9 cellular contexts compared by ENCODE assay signal in genomic region chr10:91632671-91633550, GRCh38. TPM values are rescaled to one million over a fixed set of nuclear protein-coding genes. Genes with fewer than 3 reads are reported as not detected.
DNase-seq lines count a peak whose midpoint lies in the region; ATAC-seq and TF ChIP-seq lines count a peak whose summit lies in the region.
"Had no signal": no experiment of that assay in that cellular context is flagged by ENCODE, and none has a peak within 500 bp of the region (broad histone marks: within the 10 kb centered on the region; RNA-seq: fewer than 3 reads in every experiment).

Gene PPP1R3C, minus strand, starts transcription at chr10:91633071. Its CDS starts 102 bp downstream, at chr10:91632969.

- ATAC-seq in GM18858 (IDR thresholded peaks at IDR 0.05; ENCODE audit: unreplicated experiment): peak; percentile 54
- peak; percentile 57 for ATAC-seq in HG03159 (IDR thresholded peaks at IDR 0.05; ENCODE audit: unreplicated experiment)

- intact Hi-C loops in stomach (cut with DNase I; ENCODE audit: low total_unique reads): loop anchor here (10.0 kb wide), 1 partner anchor 78 kb away; no protein-coding TSS in a partner anchor

- H3K9me3 ChIP-seq in stomach: no peaks in the 10 kb centered on the region

- no peak for TF ChIP-seq EP300 in stomach (IDR thresholded peaks at IDR 0.05)

- peaks cover 0 to 11% (median 0%) of the 10 kb centered on the region in 3 donors for H3K27me3 ChIP-seq in stomach

- H3K27ac ChIP-seq in 22Rv1 (no peak within 1 kb of the TSS), stomach (peak within 1 kb of the TSS; percentile 79 to 90 (median 83))

- peak within 1 kb of the TSS; percentile 84 for H3K4me3 ChIP-seq in fibroblast of the aortic adventitia (ENCODE audit: low read depth, low read length)
- H3K4me3 ChIP-seq in stomach: peak within 1 kb of the TSS; percentile 58 to 64 (median 61)

- 2 to 8% (median 3%) methylated on average over 19 to 61 of the region's 61 CpGs for WGBS in stomach, 5 donors

- peaks cover 8 to 23% (median 14%) of the 10 kb centered on the region in 4 donors for H3K36me3 ChIP-seq in stomach

- DNase-seq in NCI-H748 (lab: John Stamatoyannopoulos, UW; ENCODE audit: unreplicated experiment) (peak; percentile 95), fibroblast of the aortic adventitia (ENCODE audit: low read depth) (peak; percentile 91), myocyte (ENCODE audit: low read depth) (peak; percentile 99), stomach (peak; percentile 89)
- peak; percentile 78 for DNase-seq in activated effector memory CD4-positive, alpha-beta T cell treated with anti-CD3 and anti-CD28 coated beads, Interleukin-2, amount 50 U/mL, for 16 hours
- DNase-seq: DND-41 had no signal

- peak; percentile 21; the same call in 1 of the 2 replicates for TF ChIP-seq CTCF in 22Rv1 (IDR thresholded peaks at IDR 0.05)
- peak; percentile 29 for TF ChIP-seq CTCF in fibroblast of the aortic adventitia (IDR thresholded peaks at IDR 0.05; ENCODE audit: insufficient read depth, low read length)
- no peak for TF ChIP-seq CTCF in stomach (IDR thresholded peaks at IDR 0.05)

- peaks cover 6 to 55% (median 34%) of the 10 kb centered on the region in 4 donors for H3K4me1 ChIP-seq in stomach

- TF ChIP-seq POLR2A in stomach (IDR thresholded peaks at IDR 0.05): peak in 2 of 4 donors; percentile 26 to 36

RNA-seq across cellular contexts. Expression of gene PPP1R3C, which starts in this region (rescaled TPM):
- total RNA-seq in fibroblast of the aortic adventitia (ENCODE audit: low replicate concordance) (41.1 and 92.6 TPM in 2 replicates), myocyte (136 and 154 TPM in 2 replicates), stomach (10 to 100 TPM in 3 of 5 donors, 1 to 10 TPM in 2; 1.2 to 50.0 (median 12.8) TPM)
- polyA plus RNA-seq in myocyte (2012): 46.9 TPM
- polyA plus RNA-seq in stomach: 10 to 100 TPM in 2 of 3 donors, 1 to 10 TPM in 1; 8.4 to 21.1 (median 13.9) TPM

Comparison
In these comparisons a context has a peak if more than half of its experiments do, and no peak if none do; other contexts are left out.
1. CTCF ChIP-seq: peak in 22Rv1 (single experiment) and fibroblast of the aortic adventitia (single experiment); none in stomach (0 of 7).
2. Peak in every context shown above with its lines, with median percentiles within 50 percentile points of each other: DNase-seq.